Comparison of ENCODE assay signal across 19 cellular contexts in the genomic region with DNA sequence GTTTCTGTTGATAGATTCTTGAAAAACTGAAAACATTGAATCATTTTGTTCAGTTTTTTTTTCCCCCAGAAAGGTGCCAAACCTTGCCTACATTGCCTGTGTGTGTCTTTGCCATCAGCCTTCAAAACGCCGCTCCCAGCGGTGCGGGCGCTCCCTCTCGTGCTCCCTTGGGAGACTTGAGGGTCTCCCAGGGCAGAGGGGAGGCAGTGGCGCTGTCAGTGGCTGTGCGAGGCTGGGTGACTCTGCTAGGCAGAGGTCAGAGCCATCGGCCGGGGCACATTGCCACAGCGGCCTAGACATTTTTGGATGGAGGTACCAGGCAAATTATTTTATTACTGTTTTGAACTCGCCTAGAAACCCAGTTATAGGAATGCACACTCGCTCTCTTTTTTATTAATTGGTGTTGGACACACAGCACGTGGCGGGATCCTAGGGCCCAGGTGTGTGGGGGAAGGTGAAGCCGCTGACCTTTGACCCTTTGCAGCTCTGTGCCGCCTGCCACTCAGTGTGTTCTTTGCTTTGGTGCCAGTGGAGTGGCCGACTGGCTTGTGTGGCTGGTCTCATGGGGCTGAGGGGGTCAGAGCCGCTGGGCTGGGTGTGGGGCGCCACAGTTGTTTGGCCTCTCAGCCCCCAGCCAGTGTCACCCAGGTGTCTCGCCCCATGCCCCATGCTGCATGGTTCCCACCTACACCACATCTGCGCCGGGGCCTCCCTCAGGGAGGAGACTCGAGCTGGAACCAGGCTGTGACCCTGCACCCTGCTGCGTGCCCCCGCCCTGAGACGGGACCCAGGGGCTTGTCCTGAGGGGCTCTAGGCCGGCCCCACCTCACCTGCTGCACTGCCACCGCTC.
"Had no signal": no experiment of that assay in that cellular context is flagged by ENCODE, and none has a peak within 500 bp of the region (broad histone marks: within the 10 kb centered on the region; RNA-seq: fewer than 3 reads in every experiment).

No MANE protein-coding gene starts in this region.

- H3K27me3 Mint-ChIP-seq: activated CD8-positive, alpha-beta T cell treated with anti-CD3 and anti-CD28 coated beads for 36 hours; dendritic cell treated with granulocyte-macrophage colony-stimulating factor and Interleukin-4, amounts not matched to agents 40 ng/mL and 50 ng/mL, for 4 days; effector memory CD8-positive, alpha-beta T cell had no signal

- DNase-seq: activated CD4-positive, alpha-beta T cell treated with anti-CD3 and anti-CD28 coated beads for 4 hours; activated CD8-positive, alpha-beta T cell treated with anti-CD3 and anti-CD28 coated beads for 36 hours; activated naive CD4-positive, alpha-beta T cell treated with anti-CD3 and anti-CD28 coated beads for 36 hours; adrenal gland; central memory CD4-positive, alpha-beta T cell; effector memory CD8-positive, alpha-beta T cell; hypothalamus; mesenchymal stem cell; nephron progenitor cell; stimulated activated naive CD4-positive, alpha-beta T cell treated with Interleukin-2 at 50 U/mL for 16 hours; SW 1271; trophoblast cell had no signal

- H3K9me3 Mint-ChIP-seq: activated CD8-positive, alpha-beta T cell treated with anti-CD3 and anti-CD28 coated beads for 36 hours; activated naive CD4-positive, alpha-beta T cell treated with anti-CD3 and anti-CD28 coated beads for 36 hours; dendritic cell treated with granulocyte-macrophage colony-stimulating factor and Interleukin-4, amounts not matched to agents 40 ng/mL and 50 ng/mL, for 4 days; effector memory CD8-positive, alpha-beta T cell; nephron progenitor cell had no signal

- ATAC-seq: activated CD8-positive, alpha-beta T cell treated with anti-CD3 and anti-CD28 coated beads for 36 hours; body of pancreas; effector memory CD8-positive, alpha-beta T cell had no signal

- H3K27me3 ChIP-seq: adrenal gland, body of pancreas, ovary, SJSA1 had no signal

- H3K27ac Mint-ChIP-seq: activated CD8-positive, alpha-beta T cell treated with anti-CD3 and anti-CD28 coated beads for 36 hours; activated naive CD4-positive, alpha-beta T cell treated with anti-CD3 and anti-CD28 coated beads for 36 hours; dendritic cell treated with granulocyte-macrophage colony-stimulating factor and Interleukin-4, amounts not matched to agents 40 ng/mL and 50 ng/mL, for 4 days; nephron progenitor cell had no signal

- H3K36me3 ChIP-seq: ovary had no signal

- H3K4me3 ChIP-seq: adrenal gland, body of pancreas, ovary, SJSA1, skin epidermis had no signal

- H3K27ac ChIP-seq: adrenal gland, body of pancreas, epithelial cell of prostate, ovary, SJSA1, VCaP had no signal

- H3K9me3 ChIP-seq: adrenal gland, body of pancreas, ovary, SJSA1 had no signal

- H3K4me3 Mint-ChIP-seq: activated CD8-positive, alpha-beta T cell treated with anti-CD3 and anti-CD28 coated beads for 36 hours; activated naive CD4-positive, alpha-beta T cell treated with anti-CD3 and anti-CD28 coated beads for 36 hours; dendritic cell treated with granulocyte-macrophage colony-stimulating factor and Interleukin-4, amounts not matched to agents 40 ng/mL and 50 ng/mL, for 4 days; effector memory CD8-positive, alpha-beta T cell; nephron progenitor cell had no signal

- H3K4me1 ChIP-seq: adrenal gland had no signal
